In genomic region chr2:57753636-57754035, GRCh38 we compare ENCODE assay signal across 1 cellular context.
TF ChIP-seq lines count a peak whose summit lies in the region.

No MANE protein-coding gene starts in this region.

TF ChIP-seq in GM23338, 12 proteins besides CTCF, POLR2A, EP300 and RAD21 (continued from another document):
- TF ChIP-seq ZNF462 (CRISPR knock-in tag; IDR thresholded peaks at IDR 0.05) (no peak), STAT1 (IDR thresholded peaks at IDR 0.05; ENCODE audit: unreplicated experiment) (no peak), ZNF114 (CRISPR knock-in tag; IDR thresholded peaks at IDR 0.05) (no peak), JUNB (IDR thresholded peaks at IDR 0.05; ENCODE audit: unreplicated experiment) (no peak), CREB1 (CRISPR knock-in tag; IDR thresholded peaks at IDR 0.05; ENCODE audit: low read depth) (no peak), REST (IDR thresholded peaks at IDR 0.05; ENCODE audit: unreplicated experiment) (no peak), ETS1 (IDR thresholded peaks at IDR 0.05) (no peak)
